8 cellular contexts compared by ENCODE assay signal in the genomic region with DNA sequence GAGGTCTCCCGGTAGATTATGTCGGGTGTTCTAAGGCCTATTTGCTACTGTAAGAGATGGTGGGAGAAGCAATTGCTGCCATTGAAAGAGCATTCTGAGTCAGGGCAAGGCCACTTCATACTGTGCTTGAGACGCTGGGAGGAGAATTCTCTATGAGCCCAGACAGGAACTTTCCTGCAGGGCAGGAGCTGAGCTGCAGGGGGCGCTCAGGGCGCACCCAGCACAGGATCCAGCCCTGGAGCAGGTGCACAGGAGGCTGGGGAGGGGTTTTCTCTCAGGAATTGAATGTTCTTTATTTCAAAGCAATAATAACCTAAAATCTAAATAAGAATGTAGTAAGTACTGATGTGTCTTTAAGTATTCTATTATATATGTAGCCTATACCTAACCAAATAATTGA.
DNase-seq lines count a peak whose midpoint lies in the region; ATAC-seq, FAIRE-seq and TF ChIP-seq lines count a peak whose summit lies in the region.
"Not testable (repeated sequence)": the region's sequence is repeated elsewhere in the genome, so short reads cannot be mapped to it uniquely, and the experiment has no call there.

No MANE protein-coding gene starts in this region.

- H3K27ac Mint-ChIP-seq in activated naive CD4-positive, alpha-beta T cell treated with anti-CD3 and anti-CD28 coated beads, Interleukin-2, amount 10 ng/mL, durations not matched to agents 7 days and 5 days: not testable (repeated sequence)

- peak; percentile 82 for ATAC-seq in GM18505 (IDR thresholded peaks at IDR 0.05; ENCODE audit: unreplicated experiment)
- ATAC-seq in GM21367 (IDR thresholded peaks at IDR 0.05; ENCODE audit: unreplicated experiment): peak; percentile 77
- ATAC-seq in HG02759 (IDR thresholded peaks at IDR 0.05; ENCODE audit: unreplicated experiment): peak; percentile 82
- peak; percentile 62 for ATAC-seq in HG03378 (IDR thresholded peaks at IDR 0.05; ENCODE audit: unreplicated experiment)
- ATAC-seq in HepG2: peak; percentile 98
- peak; percentile 75 for ATAC-seq in stimulated activated naive CD8-positive, alpha-beta T cell treated with anti-CD3 and anti-CD28 coated beads, Interleukin-15, Interleukin-2, amounts not matched to agents 100 U/mL and 50 U/mL, for 24 hours

- BruUV-seq in HepG2 (replicated peaks; lab: Mats Ljungman, UMichigan): not testable (repeated sequence)

- H3K27me3 Mint-ChIP-seq in activated naive CD4-positive, alpha-beta T cell treated with anti-CD3 and anti-CD28 coated beads, Interleukin-2, amount 10 ng/mL, durations not matched to agents 7 days and 5 days: not testable (repeated sequence)

- peak; percentile 6 for DNase-seq in activated CD4-positive, alpha-beta T cell treated with anti-CD3 and anti-CD28 coated beads for 48 hours
- DNase-seq in activated naive CD4-positive, alpha-beta T cell treated with anti-CD3 and anti-CD28 coated beads, Interleukin-2, amount 10 ng/mL, durations not matched to agents 7 days and 5 days: peak; percentile 20
- not testable (repeated sequence) for DNase-seq in HepG2 (ENCODE audit: low spot score); stimulated activated naive CD8-positive, alpha-beta T cell treated with anti-CD3 and anti-CD28 coated beads, Interleukin-15, Interleukin-2, amounts not matched to agents 100 U/mL and 50 U/mL, for 24 hours

- not testable (repeated sequence) for H3K4me1 Mint-ChIP-seq in activated naive CD4-positive, alpha-beta T cell treated with anti-CD3 and anti-CD28 coated beads, Interleukin-2, amount 10 ng/mL, durations not matched to agents 7 days and 5 days

- not testable (repeated sequence) for H3K9ac ChIP-seq in HepG2 (ENCODE audit: insufficient read depth, low read depth, low read length)

- H3K27ac ChIP-seq in HepG2 (ENCODE audit: extremely low read length, insufficient read depth, low read length): not testable (repeated sequence)

- 0% methylated on average over 3 of the region's 5 CpGs for WGBS in HepG2 (ENCODE audit: low lambda C conversion rate)

- not testable (repeated sequence) for FAIRE-seq in HepG2 (lab: Jason Lieb, UNC)

- H3K4me3 ChIP-seq in HepG2 (replicated peaks in 1 of 3; ENCODE audit: insufficient read depth in 1 of 3, low read depth in 2 of 3, low read length in 3 of 3): not testable (repeated sequence)

- not testable (repeated sequence) for H2AFZ ChIP-seq in HepG2 (ENCODE audit: low read length)

- not testable (repeated sequence) for H3K9me3 Mint-ChIP-seq in activated naive CD4-positive, alpha-beta T cell treated with anti-CD3 and anti-CD28 coated beads, Interleukin-2, amount 10 ng/mL, durations not matched to agents 7 days and 5 days

- not testable (repeated sequence) for TF ChIP-seq POLR2A in GM18505 (IDR thresholded peaks at IDR 0.05; ENCODE audit: borderline replicate concordance, extremely low read depth, insufficient read depth, insufficient read length); HepG2 (IDR thresholded peaks at IDR 0.05; ENCODE audit: insufficient read depth in 1 of 2, low read depth in 2 of 2, low read length in 2 of 2)

- H4K20me1 ChIP-seq in HepG2 (ENCODE audit: insufficient read depth, low read length): not testable (repeated sequence)

- not testable (repeated sequence) for H3K27me3 ChIP-seq in HepG2 (ENCODE audit: control insufficient read depth in 1 of 2, insufficient read depth in 2 of 2, low read length in 2 of 2)

- CTCF ChIA-PET in activated naive CD4-positive, alpha-beta T cell treated with anti-CD3 and anti-CD28 coated beads, Interleukin-2, amount 10 ng/mL, durations not matched to agents 7 days and 5 days (lab: Charles Lee); HepG2 (lab: Yijun Ruan, JAX; ENCODE audit: low intra/inter-chr PET ratio, low total read pairs): not testable (repeated sequence)

- H3K4me1 ChIP-seq in HepG2 (ENCODE audit: insufficient read depth, low read length): not testable (repeated sequence)

- POLR2A ChIA-PET in HepG2 (lab: Yijun Ruan, JAX): not testable (repeated sequence)

- not testable (repeated sequence) for H3K36me3 Mint-ChIP-seq in activated naive CD4-positive, alpha-beta T cell treated with anti-CD3 and anti-CD28 coated beads, Interleukin-2, amount 10 ng/mL, durations not matched to agents 7 days and 5 days

- not testable (repeated sequence) for TF ChIP-seq RAD21 in HepG2 (CRISPR knock-in tag; IDR thresholded peaks at IDR 0.05)

- TF ChIP-seq EP300 in HepG2 (IDR thresholded peaks at IDR 0.05; ENCODE audit: low read depth in 2 of 2, low read length in 2 of 2); HepG2 (CRISPR knock-in tag; IDR thresholded peaks at IDR 0.05; ENCODE audit: borderline replicate concordance): not testable (repeated sequence)

- not testable (repeated sequence) for H3K36me3 ChIP-seq in HepG2 (replicated peaks in 1 of 2; ENCODE audit: control insufficient read depth in 1 of 2, insufficient read depth in 2 of 2, low read length in 2 of 2)

- not testable (repeated sequence) for H3K9me3 ChIP-seq in HepG2 (ENCODE audit: low read length)

- H3K4me2 ChIP-seq in HepG2 (ENCODE audit: low read depth, low read length): not testable (repeated sequence)

- intact Hi-C loops in HepG2 (cut with micrococcal nuclease; ENCODE audit: unreplicated experiment): not testable (repeated sequence)

- not testable (repeated sequence) for H3K79me2 ChIP-seq in HepG2 (ENCODE audit: insufficient read depth, low read length)

- in situ Hi-C loops in HepG2 (cut with HindIII; ENCODE audit: extremely low pct_ligation_motif_present, low pct_unique_long_range_greater_than_20kb): not testable (repeated sequence)

- TF ChIP-seq CTCF in HepG2 (CRISPR knock-in tag; IDR thresholded peaks at IDR 0.05): not testable (repeated sequence)

- not testable (repeated sequence) for H3K4me3 Mint-ChIP-seq in activated naive CD4-positive, alpha-beta T cell treated with anti-CD3 and anti-CD28 coated beads, Interleukin-2, amount 10 ng/mL, durations not matched to agents 7 days and 5 days
